ENCODE assay signal across 22 cellular contexts in genomic region chr15:60975203-60975602, GRCh38.
A peak's percentile ranks its signal among the peaks of the same experiment; 100 is the strongest.
DNase-seq lines count a peak whose midpoint lies in the region; ATAC-seq and TF ChIP-seq lines count a peak whose summit lies in the region.
"Had no signal": no experiment of that assay in that cellular context is flagged by ENCODE, and none has a peak within 500 bp of the region (broad histone marks: within the 10 kb centered on the region; RNA-seq: fewer than 3 reads in every experiment).

No MANE protein-coding gene starts in this region.

- POLR2A ChIA-PET in PC-3 (lab: Charles Lee; ENCODE audit: unreplicated experiment), result no interaction called here

- no peak overlapping the region for H3K18ac ChIP-seq in mesendoderm (ENCODE audit: low read length)

- no peak overlapping the region for H3K23ac ChIP-seq in mesendoderm (ENCODE audit: low read length)

- no peaks in the 10 kb centered on the region for H3K36me3 Mint-ChIP-seq in chondrocyte (ENCODE audit: low read depth)
- H3K36me3 Mint-ChIP-seq: CD4-positive, CD25-positive, alpha-beta regulatory T cell had no signal

- peak overlapping the region; percentile 65 for H2BK5ac ChIP-seq in mesendoderm (ENCODE audit: low read length)

- no peak overlapping the region for H3K27ac ChIP-seq in mesendoderm (ENCODE audit: low read depth, low read length)
- H3K27ac ChIP-seq in PC-3 (ENCODE audit: low read length), result no peak overlapping the region

- no peak overlapping the region for H2AK5ac ChIP-seq in mesendoderm (ENCODE audit: low read length)

- H2AFZ ChIP-seq in PC-3 (ENCODE audit: low read length), result no peak overlapping the region

- H3K27me3 Mint-ChIP-seq in chondrocyte (ENCODE audit: low read depth), result no peaks in the 10 kb centered on the region

- H3K27ac Mint-ChIP-seq in chondrocyte (ENCODE audit: unreplicated experiment), result peak overlapping the region; percentile 60

- no TSS peak for BruUV-seq in PC-3 (replicated peaks; lab: Mats Ljungman, UMichigan)

- no peak overlapping the region for H3K4me3 ChIP-seq in mesendoderm (ENCODE audit: low read length)
- H3K4me3 ChIP-seq in PC-3 (ENCODE audit: low read length), result no peak overlapping the region
- H3K4me3 ChIP-seq: SJSA1 had no signal

- H3K36me3 ChIP-seq in mesendoderm (ENCODE audit: control insufficient read depth, insufficient read depth, low read length) (no peaks in the 10 kb centered on the region), PC-3 (ENCODE audit: low read depth, low read length) (no peaks in the 10 kb centered on the region)
- H3K36me3 ChIP-seq: SJSA1 had no signal

- H3K27me3 ChIP-seq in mesendoderm (ENCODE audit: insufficient read depth, low read length, poor library complexity) (no peaks in the 10 kb centered on the region), PC-3 (ENCODE audit: low read length) (no peaks in the 10 kb centered on the region)
- H3K27me3 ChIP-seq: SJSA1 had no signal

- H3K4me2 ChIP-seq in mesendoderm (ENCODE audit: low read length) (no peak overlapping the region), PC-3 (ENCODE audit: low read length) (no peak overlapping the region)

- peak; percentile 47 for ATAC-seq in Right ventricle myocardium inferior
- no peak for ATAC-seq in PC-3
- no peak for ATAC-seq in GM18511 (IDR thresholded peaks at IDR 0.05; ENCODE audit: unreplicated experiment)

- no peaks in the 10 kb centered on the region for H3K9me3 ChIP-seq in PC-3 (ENCODE audit: low read length)
- H3K9me3 ChIP-seq: SJSA1 had no signal

- peaks cover 33% of the 10 kb centered on the region for H3K4me1 ChIP-seq in mesendoderm (ENCODE audit: control insufficient read depth, low read depth, low read length)
- H3K4me1 ChIP-seq in PC-3 (ENCODE audit: insufficient read depth, low read length), result peaks cover 8% of the 10 kb centered on the region; the same call in 1 of the 2 replicates

- no peaks in the 10 kb centered on the region for H3K9me2 ChIP-seq in PC-3 (replicated peaks; ENCODE audit: low read length)

- no peaks in the 10 kb centered on the region for H4K20me1 ChIP-seq in PC-3 (ENCODE audit: low read length)

- intact Hi-C loops in Right ventricle myocardium inferior (cut with DNase I), result no loop called here
- intact Hi-C loops in cardiac septum (cut with DNase I), result no loop called here
- intact Hi-C loops in PC-3 (cut with micrococcal nuclease), result no loop called here

- H2BK120ac ChIP-seq in mesendoderm (ENCODE audit: low read depth, low read length), result no peak overlapping the region

- H4K8ac ChIP-seq in mesendoderm (ENCODE audit: low read depth, low read length), result no peak overlapping the region

- WGBS in mesendoderm (ENCODE audit: extremely low coverage, insufficient coverage, low lambda C conversion rate), result no CpG with 5 or more reads among the region's 5 CpGs

- no peaks in the 10 kb centered on the region for H3F3A ChIP-seq in PC-3 (ENCODE audit: low read length, unreplicated experiment)

- no peak for TF ChIP-seq CTCF in chondrocyte (IDR thresholded peaks at IDR 0.05)
- TF ChIP-seq CTCF in PC-3 (conservative IDR thresholded peaks at IDR 0.05; ENCODE audit: low read depth, low read length), result no peak

- no peak overlapping the region for H4K5ac ChIP-seq in mesendoderm (ENCODE audit: low read length)

- H3K4me1 Mint-ChIP-seq in chondrocyte (ENCODE audit: low read depth), result peaks cover 46% of the 10 kb centered on the region
- H3K4me1 Mint-ChIP-seq: CD4-positive, CD25-positive, alpha-beta regulatory T cell had no signal

- peaks cover 3% of the 10 kb centered on the region for H3K9me3 Mint-ChIP-seq in chondrocyte (ENCODE audit: low read depth)
- H3K9me3 Mint-ChIP-seq: H9 had no signal

- H3K79me1 ChIP-seq in mesendoderm (ENCODE audit: low read length), result no peaks in the 10 kb centered on the region

- no peak overlapping the region for H3K9ac ChIP-seq in mesendoderm (ENCODE audit: low read length)
- H3K9ac ChIP-seq in PC-3 (ENCODE audit: low read length), result no peak overlapping the region

- H3K79me2 ChIP-seq in mesendoderm (ENCODE audit: control insufficient read depth, insufficient read depth, low read length) (no peaks in the 10 kb centered on the region), PC-3 (ENCODE audit: low read length) (no peaks in the 10 kb centered on the region)

- no peak overlapping the region for H3K4me3 Mint-ChIP-seq in chondrocyte (ENCODE audit: unreplicated experiment)
- H3K4me3 Mint-ChIP-seq: CD4-positive, CD25-positive, alpha-beta regulatory T cell; H9 had no signal

- DNase-seq in Right ventricle myocardium inferior (ENCODE audit: missing footprints) (no peak), cardiac septum (ENCODE audit: low spot score) (no peak), chondrocyte (ENCODE audit: low spot score) (no peak), mesendoderm (no peak), OCI-M1 (lab: John Stamatoyannopoulos, UW) (no peak), NCI-H2227 (lab: John Stamatoyannopoulos, UW; ENCODE audit: unreplicated experiment) (no peak), PC-3 (no peak)
- DNase-seq: 8988T; CD4-positive, CD25-positive, alpha-beta regulatory T cell; COR-L47; DMS 273 treated with DMSO at 0.1 percent for 48 hours; DND-41; H9; Kasumi-1; NCI-H1092 treated with DMSO at 0.1 percent for 48 hours; NCI-H146; NCI-H2029 treated with DMSO at 0.1 percent for 48 hours; NCI-H2171; NCI-H446 treated with DMSO at 0.1 percent for 48 hours; NCI-H69 had no signal

- H3K56ac ChIP-seq in mesendoderm (ENCODE audit: low read length), result peak overlapping the region; percentile 63

- CTCF ChIA-PET in PC-3 (lab: Charles Lee), result no interaction called here

- H3K4ac ChIP-seq in mesendoderm (ENCODE audit: low read depth, low read length), result peak overlapping the region; percentile 25

- no peak overlapping the region for H2BK15ac ChIP-seq in mesendoderm (replicated peaks; ENCODE audit: low read depth)
